In the genomic region with DNA sequence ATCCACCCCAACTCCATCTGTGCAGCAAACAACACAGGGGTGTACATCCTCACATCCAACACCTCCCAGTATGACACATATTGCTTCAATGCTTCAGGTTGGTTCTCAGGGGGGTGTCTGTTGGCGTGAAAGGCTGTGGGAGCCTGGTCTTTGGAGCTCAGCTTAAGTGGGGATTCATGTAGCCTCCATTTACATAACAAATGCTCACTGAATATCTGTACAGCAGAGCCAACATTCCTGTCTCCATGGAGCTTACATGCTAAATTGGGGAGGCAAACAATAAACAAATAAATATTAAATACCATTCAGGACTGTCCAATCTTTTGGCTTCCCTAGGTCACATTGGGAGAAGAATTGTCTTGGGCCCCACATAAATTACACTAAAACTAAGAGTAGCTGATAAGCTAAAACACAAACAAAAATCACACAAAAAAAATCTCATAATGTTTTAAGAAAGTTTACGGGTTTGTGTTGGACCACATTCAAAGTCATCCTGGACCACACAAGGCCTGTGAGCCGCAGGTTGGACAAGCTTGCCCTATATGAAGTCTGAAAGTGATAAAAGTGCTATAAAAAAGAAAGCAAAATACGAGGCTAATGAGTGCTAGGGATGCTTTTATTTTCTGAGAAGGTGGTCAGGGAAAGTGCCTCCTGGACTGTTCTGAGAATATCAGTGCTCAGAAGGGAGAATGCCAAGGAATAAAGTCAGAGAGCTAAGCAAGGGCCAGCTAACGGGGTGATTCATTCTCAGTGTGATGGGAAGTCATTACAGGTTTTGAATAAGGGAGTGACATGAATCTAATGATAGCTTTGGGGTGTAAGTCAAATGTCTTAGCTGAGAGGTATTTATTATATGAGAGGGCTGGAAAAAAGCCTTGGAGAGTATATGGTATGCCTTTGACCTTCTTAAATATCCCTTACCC, we compare ENCODE assay signal across 9 cellular contexts. TPM values are rescaled to one million over a fixed set of nuclear protein-coding genes. Genes with fewer than 3 reads are reported as not detected.
A peak's percentile ranks its signal among the peaks of the same experiment; 100 is the strongest.
DNase-seq lines count a peak whose midpoint lies in the region; ATAC-seq, FAIRE-seq and TF ChIP-seq lines count a peak whose summit lies in the region.
"Had no signal": no experiment of that assay in that cellular context is flagged by ENCODE, and none has a peak within 500 bp of the region (broad histone marks: within the 10 kb centered on the region; RNA-seq: fewer than 3 reads in every experiment).

No MANE protein-coding gene starts in this region.

- FAIRE-seq in H1 (lab: Jason Lieb, UNC) = no peak

- H3K79me2 ChIP-seq in MM.1S (ENCODE audit: low read length) = peaks cover 87% of the 10 kb centered on the region
- H3K79me2 ChIP-seq in H1 (ENCODE audit: control insufficient read depth in 1 of 2, insufficient read depth in 2 of 2, low read length in 2 of 2) = no peaks in the 10 kb centered on the region

- H3K9me2 ChIP-seq in MM.1S (replicated peaks; ENCODE audit: insufficient read depth, low read length) = no peaks in the 10 kb centered on the region

- no peak overlapping the region; the same call in 1 of the 2 replicates for H2BK12ac ChIP-seq in H1 (ENCODE audit: low read depth, low read length)

- TF ChIP-seq POLR2A in H1 (IDR thresholded peaks at IDR 0.05; ENCODE audit: control extremely low read depth in 1 of 2, low read depth in 2 of 2, low read length in 2 of 2) = no peak

- H3K9me3 ChIP-seq in MM.1S (replicated peaks; ENCODE audit: insufficient read depth, low read length) (no peaks in the 10 kb centered on the region), H1 (ENCODE audit: insufficient read depth in 2 of 2, low read depth in 1 of 2, low read length in 1 of 2) (no peaks in the 10 kb centered on the region)

- H4K5ac ChIP-seq in H1 (ENCODE audit: insufficient read length, low read depth, low read length) = no peak overlapping the region

- H2BK120ac ChIP-seq in H1 (replicated peaks; ENCODE audit: low read depth, low read length) = no peak overlapping the region

- H3K56ac ChIP-seq in H1 (replicated peaks; ENCODE audit: insufficient read length, low read depth, low read length) = no peak overlapping the region

- TF ChIP-seq EP300 in H1 (IDR thresholded peaks at IDR 0.05; ENCODE audit: borderline replicate concordance in 1 of 2, low read depth in 2 of 2, low read length in 2 of 2) = no peak

- no peak overlapping the region for H2BK20ac ChIP-seq in H1 (ENCODE audit: low read length)

- no peak overlapping the region for H3K14ac ChIP-seq in H1 (ENCODE audit: insufficient read length)

- no peak overlapping the region for H4K91ac ChIP-seq in H1 (replicated peaks; ENCODE audit: insufficient read length, low read length)

- H4K20me1 ChIP-seq in MM.1S (ENCODE audit: insufficient read depth, low read length) (no peaks in the 10 kb centered on the region), H1 (replicated peaks in 1 of 2; ENCODE audit: control insufficient read depth in 1 of 2, insufficient read depth in 2 of 2, low read length in 2 of 2) (no peaks in the 10 kb centered on the region)

- no peaks in the 10 kb centered on the region for H3K79me1 ChIP-seq in H1 (ENCODE audit: low read depth, low read length)

- H3K27me3 ChIP-seq in MM.1S (replicated peaks; ENCODE audit: insufficient read depth, low read length) (no peaks in the 10 kb centered on the region), H1 (replicated peaks in 1 of 4; ENCODE audit: control insufficient read depth in 3 of 4, extremely low read depth in 1 of 4, insufficient read depth in 3 of 4, low read length in 3 of 4) (no peaks in the 10 kb centered on the region)

- H3K23me2 ChIP-seq in H1 (ENCODE audit: low read depth, low read length) = no peaks in the 10 kb centered on the region; the same call in 1 of the 2 replicates

- H2AFZ ChIP-seq in MM.1S (ENCODE audit: low read length) (no peak overlapping the region), H1 (ENCODE audit: low read length) (no peak overlapping the region)

- H3K4me3 ChIP-seq in MM.1S (ENCODE audit: low read length) (no peak overlapping the region), H1 (ENCODE audit: extremely low read depth in 1 of 4, insufficient read depth in 2 of 4, low read depth in 3 of 4, low read length in 4 of 4) (no peak overlapping the region), skin epidermis (no peak overlapping the region)

- H3K4me1 ChIP-seq in MM.1S (ENCODE audit: low read length) = peaks cover 62% of the 10 kb centered on the region
- H3K4me1 ChIP-seq in H1 (replicated peaks in 1 of 4; ENCODE audit: control insufficient read depth in 3 of 4, insufficient read depth in 4 of 4, low read length in 3 of 4) = peaks cover 3 to 14% (median 5%) of the 10 kb centered on the region in 4 experiments; a peak in 5 of 7 replicates

- H2BK15ac ChIP-seq in H1 (ENCODE audit: low read length) = no peak overlapping the region

- DNase-seq in ELR (ENCODE audit: low read depth) (peak; percentile 67), MM.1S (no peak), H1 (ENCODE audit: low read depth in 1 of 2, low spot score in 2 of 2) (no peak)
- DNase-seq: left cardiac atrium had no signal

- no peak overlapping the region for H3K4ac ChIP-seq in H1 (replicated peaks; ENCODE audit: insufficient read length, low read depth, low read length)

- no peak overlapping the region for H4K8ac ChIP-seq in H1 (ENCODE audit: extremely low read depth, insufficient read depth, low read length)

- no peak overlapping the region for H3K9ac ChIP-seq in MM.1S (ENCODE audit: low read length)
- no peak overlapping the region for H3K9ac ChIP-seq in H1 (replicated peaks in 1 of 4; ENCODE audit: extremely low read depth in 1 of 4, low read depth in 3 of 4, low read length in 3 of 4)

- H2AK5ac ChIP-seq in H1 (ENCODE audit: low read depth, low read length) = no peak overlapping the region

- POLR2A ChIA-PET in H1 (lab: Charles Lee; ENCODE audit: partially characterized antibody) = no interaction called here

- H3K36me3 ChIP-seq in MM.1S (replicated peaks; ENCODE audit: insufficient read depth, low read length) (peaks cover 21% of the 10 kb centered on the region; the same call in 1 of the 2 replicates), H1 (ENCODE audit: control insufficient read depth in 2 of 4, insufficient read depth in 4 of 4, low read length in 3 of 4) (no peaks in the 10 kb centered on the region)

- ATAC-seq in GM21737 (IDR thresholded peaks at IDR 0.05; ENCODE audit: unreplicated experiment) (no peak), GM21390 (IDR thresholded peaks at IDR 0.05; ENCODE audit: unreplicated experiment) (no peak), GM21526 (IDR thresholded peaks at IDR 0.05; ENCODE audit: low FRiP score, unreplicated experiment) (no peak), HG02981 (IDR thresholded peaks at IDR 0.05; ENCODE audit: unreplicated experiment) (no peak)

- H3K27ac ChIP-seq in MM.1S (ENCODE audit: low read length) (peak overlapping the region; percentile 7; the same call in 1 of the 2 replicates), H1 (ENCODE audit: low read depth, low read length) (no peak overlapping the region), skin epidermis (peak overlapping the region in 14 of 21 experiments; percentile 17 to 74 (median 56))

- no peak overlapping the region for H3K18ac ChIP-seq in H1 (ENCODE audit: extremely low read depth, low read length)

- H3K4me2 ChIP-seq in MM.1S (ENCODE audit: low read depth, low read length) = peak overlapping the region; percentile 9; the same call in 1 of the 2 replicates
- no peak overlapping the region for H3K4me2 ChIP-seq in H1 (ENCODE audit: insufficient read depth in 1 of 2, low read depth in 2 of 2, low read length in 2 of 2)

- H3K23ac ChIP-seq in H1 (ENCODE audit: insufficient read length) = no peak overlapping the region

- 87% methylated on average over 5 of the region's 5 CpGs; no CpG with 5 or more reads in 1 of the 2 experiments for WGBS in H1 (ENCODE audit: extremely low coverage in 1 of 2, insufficient coverage in 1 of 2, insufficient read length in 1 of 2, insufficient replicate concordance in 2 of 2, low coverage in 1 of 2, low lambda C conversion rate in 2 of 2, missing lambda C conversion rate in 1 of 2), 2 experiments

- H2BK5ac ChIP-seq in H1 (ENCODE audit: low read depth, low read length) = no peak overlapping the region

- peaks cover 29% of the 10 kb centered on the region for H3F3A ChIP-seq in MM.1S (ENCODE audit: insufficient read depth, low read length)

- no peak for TF ChIP-seq CTCF in MM.1S (IDR thresholded peaks at IDR 0.05; ENCODE audit: low read length)
- TF ChIP-seq CTCF in H1 (IDR thresholded peaks at IDR 0.05; ENCODE audit: control extremely low read depth in 1 of 3, insufficient read depth in 1 of 3, low read depth in 1 of 3, low read length in 3 of 3) = no peak

- CTCF ChIA-PET in H1 (lab: Charles Lee; ENCODE audit: partially characterized antibody) = interaction anchor here (0.7 to 2.6 kb wide), 4 partner anchors 12 to 26 kb away, joined by 3 to 11 read pairs (median 4); no protein-coding TSS in a partner anchor

- TF ChIP-seq RAD21 in H1 (IDR thresholded peaks at IDR 0.05 in 1 of 2, conservative IDR thresholded peaks at IDR 0.05 in 1 of 2; ENCODE audit: low read depth in 2 of 2, low read length in 2 of 2) = no peak

TF ChIP-seq in H1, 55 proteins besides CTCF, POLR2A, EP300 and RAD21:
- TF ChIP-seq TBP (IDR thresholded peaks at IDR 0.05; ENCODE audit: low read depth, low read length) (no peak), TEAD4 (IDR thresholded peaks at IDR 0.05; ENCODE audit: low read depth, low read length) (peak; percentile 4; the same call in 1 of the 2 replicates), JUND (IDR thresholded peaks at IDR 0.05; ENCODE audit: low read length) (no peak), HDAC6 (IDR thresholded peaks at IDR 0.05; ENCODE audit: low read depth, low read length) (no peak), TCF12 (IDR thresholded peaks at IDR 0.05; ENCODE audit: low read depth, low read length) (no peak)

RNA-seq across cellular contexts. Expression of a gene that starts 41.6 kb away (rescaled TPM):
- 11.8 and 13.4 TPM in 2 replicates for total RNA-seq in H1 (2021; fragmentation: NEBNext Ultra II Directional; extraction: Animal tissue kit (Norgen Biotek cat#: 25700))
- polyA plus RNA-seq in H1 (2011; rRNA removed) = 9.9 and 13.7 TPM in 2 replicates
- polyA plus RNA-seq in H1 (2011; cell fraction: cytosol; rRNA removed) = 8.9 TPM
- 13.7 TPM for polyA plus RNA-seq in H1 (2011; cell fraction: nucleus; rRNA removed)
- polyA plus RNA-seq in H1 (2012, experiment 1 of 2) = 10.0 to 13.9 TPM (median 12.5 TPM) in 4 replicates
- polyA plus RNA-seq in H1 (2012, experiment 2 of 2) = 4.9 TPM
- polyA plus RNA-seq in H1 (2013, experiment 1 of 2) = 18.4 TPM
- 22.9 TPM for polyA plus RNA-seq in H1 (2013, experiment 2 of 2)
- 18.6 and 28.2 TPM in 2 replicates for polyA minus RNA-seq in H1 (2011; rRNA and poly(A)+ RNA removed)
- 9.8 TPM for polyA minus RNA-seq in H1 (2011; cell fraction: cytosol; rRNA and poly(A)+ RNA removed)
- polyA minus RNA-seq in H1 (2011; cell fraction: nucleus; rRNA and poly(A)+ RNA removed) = 25.2 TPM
